Comparison of ENCODE assay signal across 35 cellular contexts in the genomic region with DNA sequence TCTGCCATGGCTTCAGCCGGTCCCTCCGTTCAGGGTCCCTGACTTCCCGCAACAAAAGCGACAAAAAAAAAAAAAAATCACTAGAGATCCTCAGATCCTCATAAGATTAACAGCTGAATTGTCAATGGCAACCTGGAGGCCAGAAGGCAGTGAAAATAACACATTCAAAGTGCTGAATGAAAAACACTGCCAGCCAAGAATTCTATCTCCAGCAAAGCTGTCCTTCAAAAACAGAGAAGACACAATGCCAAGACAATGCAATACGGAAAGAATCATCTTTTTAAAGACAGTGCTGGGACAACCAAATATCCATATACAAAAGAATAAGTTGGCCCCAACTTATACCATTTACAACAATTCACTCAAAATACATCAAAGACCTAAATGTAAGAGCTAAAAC.
"Had no signal": no experiment of that assay in that cellular context is flagged by ENCODE, and none has a peak within 500 bp of the region (broad histone marks: within the 10 kb centered on the region; RNA-seq: fewer than 3 reads in every experiment).

No MANE protein-coding gene starts in this region.

- H3K27ac ChIP-seq: ascending aorta, cardiac muscle cell, Peyer's patch, SJSA1 had no signal

- H3K4me1 ChIP-seq: ascending aorta, Peyer's patch had no signal

- ATAC-seq: activated CD4-positive, alpha-beta T cell treated with anti-CD3 and anti-CD28 coated beads for 36 hours; activated CD4-positive, CD25-positive, alpha-beta regulatory T cell treated with anti-CD3 and anti-CD28 coated beads, Interleukin-2, amount 50 U/mL, for 24 hours; activated CD8-positive, alpha-beta T cell treated with anti-CD3 and anti-CD28 coated beads, Interleukin-2, amount 10 ng/mL, durations not matched to agents 7 days and 5 days; WTC11 had no signal

- H3K27me3 Mint-ChIP-seq: activated CD4-positive, alpha-beta T cell treated with anti-CD3 and anti-CD28 coated beads for 36 hours; activated CD4-positive, alpha-beta T cell treated with anti-CD3 and anti-CD28 coated beads, Interleukin-2, amount 10 ng/mL, durations not matched to agents 7 days and 5 days; activated naive CD4-positive, alpha-beta T cell treated with anti-CD3 and anti-CD28 coated beads, Interleukin-2, amount 10 ng/mL, durations not matched to agents 7 days and 5 days; activated naive CD8-positive, alpha-beta T cell treated with anti-CD3 and anti-CD28 coated beads for 36 hours; activated T-cell treated with anti-CD3 and anti-CD28 coated beads, Interleukin-2, amount 50 U/mL, for 24 hours; central memory CD8-positive, alpha-beta T cell had no signal

- H3K4me2 ChIP-seq: SK-N-SH had no signal

- H3K9ac ChIP-seq: SK-N-SH had no signal

- FAIRE-seq: TTC549 had no signal

- H3K4me1 Mint-ChIP-seq: WTC11 had no signal

- H3K27me3 ChIP-seq: ascending aorta, cardiac muscle cell, Peyer's patch, SJSA1 had no signal

- H3K27ac Mint-ChIP-seq: activated CD4-positive, alpha-beta T cell treated with anti-CD3 and anti-CD28 coated beads for 36 hours; activated CD4-positive, alpha-beta T cell treated with anti-CD3 and anti-CD28 coated beads, Interleukin-2, amount 10 ng/mL, durations not matched to agents 7 days and 5 days; activated CD8-positive, alpha-beta T cell treated with anti-CD3 and anti-CD28 coated beads, Interleukin-2, amount 10 ng/mL, durations not matched to agents 7 days and 5 days; activated naive CD4-positive, alpha-beta T cell treated with anti-CD3 and anti-CD28 coated beads, Interleukin-2, amount 10 ng/mL, durations not matched to agents 7 days and 5 days; activated naive CD8-positive, alpha-beta T cell treated with anti-CD3 and anti-CD28 coated beads for 36 hours; activated T-cell treated with anti-CD3 and anti-CD28 coated beads, Interleukin-2, amount 50 U/mL, for 24 hours; T-helper 1 cell treated with Interleukin-12 subunit alpha and Interleukin-12 subunit beta and Interleukin-4 antibody, amounts not matched to agents 30 μg/mL and 1 μg/mL, for 36 hours; T-helper 2 cell treated with Interferon-gamma antibody and Interleukin-4, amounts not matched to agents 5 μg/mL and 100 μg/mL, for 36 hours; WTC11 had no signal

- DNase-seq: activated CD4-positive, alpha-beta T cell treated with anti-CD3 and anti-CD28 coated beads for 36 hours; activated CD4-positive, alpha-beta T cell treated with anti-CD3 and anti-CD28 coated beads, Interleukin-2, amount 10 ng/mL, durations not matched to agents 7 days and 5 days; activated CD4-positive, alpha-beta T cell treated with anti-CD3 and anti-CD28 coated beads, Interleukin-2, amount 50 U/mL, for 48 hours; activated CD8-positive, alpha-beta T cell treated with anti-CD3 and anti-CD28 coated beads, Interleukin-2, amount 10 ng/mL, durations not matched to agents 7 days and 5 days; activated effector memory CD4-positive, alpha-beta T cell treated with Interleukin-2 at 50 U/mL for 16 hours; activated naive CD4-positive, alpha-beta T cell treated with anti-CD3 and anti-CD28 coated beads, Interleukin-2, amount 10 ng/mL, durations not matched to agents 7 days and 5 days; activated naive CD8-positive, alpha-beta T cell treated with anti-CD3 and anti-CD28 coated beads for 36 hours; activated T-cell treated with anti-CD3 and anti-CD28 coated beads, Interleukin-2, amount 50 U/mL, for 24 hours; amniotic stem cell; Kasumi-1; NCI-H1092 treated with DMSO at 0.1 percent for 48 hours; NCI-H1417; NCI-H146; NCI-H187; NCI-H2029 treated with DMSO at 0.1 percent for 48 hours; NCI-H2107; NCI-H2171; NCI-H510A; NCI-H526; NCI-H748 treated with DMSO at 0.1 percent for 48 hours; NK-92 treated with Interleukin-12 subunit alpha and Interleukin-12 subunit beta, amount 100 ng/mL, for 24 hours; PC-3; Peyer's patch; RPMI8226; SHP77 treated with DMSO at 0.1 percent for 48 hours; SK-N-SH had no signal

- H3K4me3 Mint-ChIP-seq: activated CD4-positive, alpha-beta T cell treated with anti-CD3 and anti-CD28 coated beads for 36 hours; activated CD4-positive, alpha-beta T cell treated with anti-CD3 and anti-CD28 coated beads, Interleukin-2, amount 10 ng/mL, durations not matched to agents 7 days and 5 days; activated CD8-positive, alpha-beta T cell treated with anti-CD3 and anti-CD28 coated beads, Interleukin-2, amount 10 ng/mL, durations not matched to agents 7 days and 5 days; activated naive CD4-positive, alpha-beta T cell treated with anti-CD3 and anti-CD28 coated beads, Interleukin-2, amount 10 ng/mL, durations not matched to agents 7 days and 5 days; activated naive CD8-positive, alpha-beta T cell treated with anti-CD3 and anti-CD28 coated beads for 36 hours; activated T-cell treated with anti-CD3 and anti-CD28 coated beads, Interleukin-2, amount 50 U/mL, for 24 hours; central memory CD8-positive, alpha-beta T cell; T-helper 1 cell treated with Interleukin-12 subunit alpha and Interleukin-12 subunit beta and Interleukin-4 antibody, amounts not matched to agents 30 μg/mL and 1 μg/mL, for 36 hours; T-helper 2 cell treated with Interferon-gamma antibody and Interleukin-4, amounts not matched to agents 5 μg/mL and 100 μg/mL, for 36 hours; WTC11 had no signal

- H3K4me3 ChIP-seq: ascending aorta, cardiac muscle cell, Peyer's patch, SJSA1 had no signal
